ENCODE assay signal across 1 cellular context in genomic region chr3:187745201-187746058, GRCh38.
TF ChIP-seq lines count a peak whose summit lies in the region.

Gene BCL6, minus strand, starts transcription at chr3:187745468. Its CDS starts 11,775 bp downstream, at chr3:187733693.

TF ChIP-seq in K562, 482 proteins besides CTCF, POLR2A, EP300 and RAD21 (continued from another document):
- TF ChIP-seq ZNF318 (IDR thresholded peaks at IDR 0.05; ENCODE audit: borderline replicate concordance in 1 of 2, low read depth in 1 of 2) = peak in 1 of 2 experiments; percentile 96; a peak in 2 of 4 replicates
- 0 out of 2 replicates have a peak, but pooled peaks have one; percentile 43 for TF ChIP-seq ZNF197 (CRISPR knock-in tag; IDR thresholded peaks at IDR 0.05; ENCODE audit: low read depth)
- no peak for TF ChIP-seq SRF (CRISPR knock-in tag; IDR thresholded peaks at IDR 0.05)
- TF ChIP-seq POLR2G (IDR thresholded peaks at IDR 0.05; ENCODE audit: low read depth, low read length) = peak; percentile 92
- no peak for TF ChIP-seq ZNF584 (CRISPR knock-in tag; IDR thresholded peaks at IDR 0.05; ENCODE audit: low read depth)
- TF ChIP-seq CCAR2 (IDR thresholded peaks at IDR 0.05; ENCODE audit: low read depth, low read length) = no peak
- peak; percentile 91 for TF ChIP-seq TCF7L2 (IDR thresholded peaks at IDR 0.05; ENCODE audit: low read depth, low read length)
- TF ChIP-seq ZNF449 (CRISPR knock-in tag; IDR thresholded peaks at IDR 0.05) = no peak
- peak; percentile 91 for TF ChIP-seq MBD2 (IDR thresholded peaks at IDR 0.05; ENCODE audit: borderline replicate concordance, low read depth)
- TF ChIP-seq ZBTB7A (IDR thresholded peaks at IDR 0.05; ENCODE audit: borderline replicate concordance, control insufficient read depth, low read depth, low read length) = peak; percentile 41; the same call in 1 of the 2 replicates
- TF ChIP-seq NFYB (IDR thresholded peaks at IDR 0.05; ENCODE audit: extremely low read depth, insufficient read length) = no peak
- TF ChIP-seq NCOA6 (IDR thresholded peaks at IDR 0.05) = peak; percentile 99
- no peak for TF ChIP-seq ARID3A (IDR thresholded peaks at IDR 0.05; ENCODE audit: borderline replicate concordance, low read depth, low read length)
- peak; percentile 98 for TF ChIP-seq CGGBP1 (CRISPR knock-in tag; IDR thresholded peaks at IDR 0.05)
- TF ChIP-seq NFIX (CRISPR knock-in tag; IDR thresholded peaks at IDR 0.05; ENCODE audit: low read depth) = no peak
- TF ChIP-seq E2F1 (CRISPR knock-in tag; IDR thresholded peaks at IDR 0.05) = no peak
- TF ChIP-seq CXXC5 (CRISPR knock-in tag; IDR thresholded peaks at IDR 0.05) = peak; percentile 93
- peak; percentile 68 for TF ChIP-seq PRPF4 (IDR thresholded peaks at IDR 0.05; ENCODE audit: insufficient read depth, low read depth, low read length, poor library complexity, severe bottlenecking)
- TF ChIP-seq HNRNPLL (IDR thresholded peaks at IDR 0.05; ENCODE audit: low read depth, low read length, poor library complexity, severe bottlenecking) = peak; percentile 60
- TF ChIP-seq ZNF668 (CRISPR knock-in tag; IDR thresholded peaks at IDR 0.05) = no peak
- TF ChIP-seq TGIF2 (CRISPR knock-in tag; IDR thresholded peaks at IDR 0.05) = peak; percentile 74; the same call in 1 of the 2 replicates
- TF ChIP-seq BRD4 (IDR thresholded peaks at IDR 0.05) = peak; percentile 42; the same call in 1 of the 2 replicates
- TF ChIP-seq ZNF398 (CRISPR knock-in tag; IDR thresholded peaks at IDR 0.05) = no peak
- 0 out of 2 replicates have a peak, but pooled peaks have one; percentile 11 for TF ChIP-seq ELF1 (tag; IDR thresholded peaks at IDR 0.05)
- no peak for TF ChIP-seq RFX7 (CRISPR knock-in tag; IDR thresholded peaks at IDR 0.05)
- TF ChIP-seq KLF16 (IDR thresholded peaks at IDR 0.05) = 0 out of 2 replicates have a peak, but pooled peaks have one; percentile 6
- TF ChIP-seq ELF4 (CRISPR knock-in tag; IDR thresholded peaks at IDR 0.05) = no peak
- peak; percentile 83; the same call in 1 of the 2 replicates for TF ChIP-seq POLR2AphosphoS2 (IDR thresholded peaks at IDR 0.05; ENCODE audit: low read length)
- 0 out of 2 replicates have a peak, but pooled peaks have one; percentile 0 for TF ChIP-seq ZNF696 (CRISPR knock-in tag; conservative IDR thresholded peaks at IDR 0.05)
- no peak for TF ChIP-seq HDAC6 (IDR thresholded peaks at IDR 0.05; ENCODE audit: low read depth, low read length)
- TF ChIP-seq ZNF217 (CRISPR knock-in tag; IDR thresholded peaks at IDR 0.05) = no peak
- TF ChIP-seq MLLT1 (IDR thresholded peaks at IDR 0.05) = peak; percentile 69 to 96; a peak in 3 of 4 replicates
- peak; percentile 65 for TF ChIP-seq EGR1 (conservative IDR thresholded peaks at IDR 0.05)
- TF ChIP-seq BHLHE40 (IDR thresholded peaks at IDR 0.05; ENCODE audit: low read length) = peak; percentile 91
- peak; percentile 72 for TF ChIP-seq ARID1B (IDR thresholded peaks at IDR 0.05)
- no peak for TF ChIP-seq HIVEP1 (CRISPR knock-in tag; IDR thresholded peaks at IDR 0.05)
- peak; percentile 97 for TF ChIP-seq POLR2H (tag; IDR thresholded peaks at IDR 0.05; ENCODE audit: low read depth)
- TF ChIP-seq ARHGAP35 (IDR thresholded peaks at IDR 0.05; ENCODE audit: partially characterized antibody) = no peak
- 0 out of 2 replicates have a peak, but pooled peaks have one; percentile 17 for TF ChIP-seq GMEB1 (CRISPR knock-in tag; IDR thresholded peaks at IDR 0.05)
- peak; percentile 60; the same call in 1 of the 2 replicates for TF ChIP-seq MIER1 (IDR thresholded peaks at IDR 0.05; ENCODE audit: low read depth)
- TF ChIP-seq ZNF511 (CRISPR knock-in tag; IDR thresholded peaks at IDR 0.05) = no peak; the same call in 1 of the 2 replicates
